In the genomic region with DNA sequence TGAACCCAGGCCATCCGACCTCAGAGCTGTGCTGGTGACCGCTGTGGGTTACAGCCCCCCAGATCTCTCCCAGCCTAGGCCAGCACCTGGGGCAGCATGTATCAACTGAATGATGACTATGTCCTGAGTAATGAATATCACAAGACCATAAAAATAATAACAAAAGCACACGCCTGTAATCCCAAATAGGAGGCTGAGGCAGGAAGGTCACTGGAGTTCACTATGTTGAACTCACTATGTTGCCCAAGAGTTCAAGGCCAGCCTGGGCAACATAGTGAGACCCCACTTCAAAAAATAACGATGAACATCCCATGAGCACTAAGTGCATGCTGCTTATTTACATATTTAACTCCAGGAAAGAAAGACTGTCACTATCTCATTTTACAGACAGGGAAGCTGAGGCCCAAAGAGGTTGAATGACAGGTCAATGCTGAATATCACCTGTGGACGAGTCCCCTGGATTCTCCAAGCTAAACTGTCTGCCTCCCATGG, we compare ENCODE assay signal across 19 cellular contexts.
DNase-seq lines count a peak whose midpoint lies in the region; ATAC-seq, FAIRE-seq and TF ChIP-seq lines count a peak whose summit lies in the region.
"Had no signal": no experiment of that assay in that cellular context is flagged by ENCODE, and none has a peak within 500 bp of the region (broad histone marks: within the 10 kb centered on the region; RNA-seq: fewer than 3 reads in every experiment).

No MANE protein-coding gene starts in this region.

- peaks cover 29% of the 10 kb centered on the region for H3K4me1 Mint-ChIP-seq in activated CD8-positive, alpha-beta T cell treated with anti-CD3 and anti-CD28 coated beads, Interleukin-2, amount 10 ng/mL, durations not matched to agents 7 days and 5 days (ENCODE audit: low read depth)
- H3K4me1 Mint-ChIP-seq in memory B cell = peaks cover 17% of the 10 kb centered on the region

- no peak overlapping the region for H3K4me3 Mint-ChIP-seq in activated CD8-positive, alpha-beta T cell treated with anti-CD3 and anti-CD28 coated beads, Interleukin-2, amount 10 ng/mL, durations not matched to agents 7 days and 5 days
- H3K4me3 Mint-ChIP-seq in memory B cell = no peak overlapping the region
- H3K4me3 Mint-ChIP-seq: activated naive CD8-positive, alpha-beta T cell; neural progenitor cell; stimulated activated memory B cell treated with anti-CD40 and anti-IgM and Interleukin-4, amounts not matched to agents 10 μg/mL and 1 μg/mL and 100 μg/mL, for 72 hours had no signal

- 85% methylated on average over 5 of the region's 5 CpGs for WGBS in HepG2 (ENCODE audit: low lambda C conversion rate)
- 52% methylated on average over 2 of the region's 5 CpGs for WGBS in right lobe of liver (ENCODE audit: insufficient coverage, low coverage, low lambda C conversion rate, missing lambda C conversion rate)

- H3K27ac Mint-ChIP-seq in activated CD8-positive, alpha-beta T cell treated with anti-CD3 and anti-CD28 coated beads, Interleukin-2, amount 10 ng/mL, durations not matched to agents 7 days and 5 days = peak overlapping the region; percentile 16
- peak overlapping the region; percentile 55 for H3K27ac Mint-ChIP-seq in memory B cell
- H3K27ac Mint-ChIP-seq: neural progenitor cell; stimulated activated memory B cell treated with anti-CD40 and anti-IgM and Interleukin-4, amounts not matched to agents 10 μg/mL and 1 μg/mL and 100 μg/mL, for 72 hours had no signal

- H3K9me3 Mint-ChIP-seq in activated CD8-positive, alpha-beta T cell treated with anti-CD3 and anti-CD28 coated beads, Interleukin-2, amount 10 ng/mL, durations not matched to agents 7 days and 5 days (ENCODE audit: insufficient read depth) = peaks cover 4% of the 10 kb centered on the region
- H3K9me3 Mint-ChIP-seq in memory B cell = no peaks in the 10 kb centered on the region
- H3K9me3 Mint-ChIP-seq: stimulated activated memory B cell treated with anti-CD40 and anti-IgM and Interleukin-4, amounts not matched to agents 10 μg/mL and 1 μg/mL and 100 μg/mL, for 72 hours had no signal

- H3K27me3 Mint-ChIP-seq in activated CD8-positive, alpha-beta T cell treated with anti-CD3 and anti-CD28 coated beads, Interleukin-2, amount 10 ng/mL, durations not matched to agents 7 days and 5 days (ENCODE audit: low read depth) = no peaks in the 10 kb centered on the region
- no peaks in the 10 kb centered on the region for H3K27me3 Mint-ChIP-seq in memory B cell
- H3K27me3 Mint-ChIP-seq: activated naive CD8-positive, alpha-beta T cell; stimulated activated memory B cell treated with anti-CD40 and anti-IgM and Interleukin-4, amounts not matched to agents 10 μg/mL and 1 μg/mL and 100 μg/mL, for 72 hours had no signal

- DNase-seq in HepG2 (ENCODE audit: low spot score) = no peak
- no peak for DNase-seq in right lobe of liver
- DNase-seq in activated CD8-positive, alpha-beta T cell treated with anti-CD3 and anti-CD28 coated beads, Interleukin-2, amount 10 ng/mL, durations not matched to agents 7 days and 5 days = no peak
- DNase-seq in memory B cell (ENCODE audit: low spot score in 2 of 2) = no peak
- no peak for DNase-seq in NCI-H187 treated with DMSO at 0.1 percent for 48 hours (lab: John Stamatoyannopoulos, UW)
- no peak for DNase-seq in NCI-H82 (lab: John Stamatoyannopoulos, UW)
- DNase-seq in NCI-H1092 (lab: John Stamatoyannopoulos, UW) = no peak
- no peak for DNase-seq in AG08396 (ENCODE audit: low spot score)
- DNase-seq: body of pancreas, DMS79, foreskin melanocyte, left colon, NCI-H1105 treated with DMSO at 0.1 percent for 48 hours, NCI-H524 treated with DMSO at 0.1 percent for 48 hours, SHP77 had no signal

- no peak for TF ChIP-seq RAD21 in HepG2 (CRISPR knock-in tag; IDR thresholded peaks at IDR 0.05)

- H3K27me3 ChIP-seq in HepG2 (ENCODE audit: control insufficient read depth in 1 of 2, insufficient read depth in 2 of 2, low read length in 2 of 2) (no peaks in the 10 kb centered on the region), right lobe of liver (no peaks in the 10 kb centered on the region)
- H3K27me3 ChIP-seq: body of pancreas, neural progenitor cell had no signal

- CTCF ChIA-PET in HepG2 (lab: Yijun Ruan, JAX; ENCODE audit: low intra/inter-chr PET ratio, low total read pairs) = no interaction called here
- CTCF ChIA-PET in activated CD8-positive, alpha-beta T cell treated with anti-CD3 and anti-CD28 coated beads, Interleukin-2, amount 10 ng/mL, durations not matched to agents 7 days and 5 days (lab: Charles Lee) = interaction anchor here (1.2 to 1.3 kb wide), 2 partner anchors 15 to 145 kb away, joined by 3 to 5 read pairs; no protein-coding TSS in a partner anchor

- H3K79me2 ChIP-seq in HepG2 (ENCODE audit: insufficient read depth, low read length) = no peaks in the 10 kb centered on the region

- intact Hi-C loops in HepG2 (cut with micrococcal nuclease; ENCODE audit: unreplicated experiment) = loop anchor here (10.0 kb wide), 1 partner anchor 65 kb away; no protein-coding TSS in a partner anchor
- intact Hi-C loops in right lobe of liver (cut with DNase I) = no loop called here

- POLR2A ChIA-PET in HepG2 (lab: Yijun Ruan, JAX) = no interaction called here
- POLR2A ChIA-PET in activated CD8-positive, alpha-beta T cell treated with anti-CD3 and anti-CD28 coated beads, Interleukin-2, amount 10 ng/mL, durations not matched to agents 7 days and 5 days (lab: Charles Lee) = no interaction called here

- in situ Hi-C loops in HepG2 (cut with HindIII; ENCODE audit: extremely low pct_ligation_motif_present, low pct_unique_long_range_greater_than_20kb) = no loop called here

- TF ChIP-seq CTCF in HepG2 (CRISPR knock-in tag; IDR thresholded peaks at IDR 0.05) = no peak
- TF ChIP-seq CTCF in right lobe of liver (IDR thresholded peaks at IDR 0.05) = no peak

- H3K4me3 ChIP-seq in HepG2 (replicated peaks in 1 of 3; ENCODE audit: insufficient read depth in 1 of 3, low read depth in 2 of 3, low read length in 3 of 3) (no peak overlapping the region), right lobe of liver (no peak overlapping the region)
- H3K4me3 ChIP-seq: body of pancreas, neural progenitor cell, thoracic aorta had no signal

- BruUV-seq in HepG2 (replicated peaks; lab: Mats Ljungman, UMichigan) = no TSS peak

- no peak overlapping the region for H3K4me2 ChIP-seq in HepG2 (ENCODE audit: low read depth, low read length)
- H3K4me2 ChIP-seq: neural progenitor cell had no signal

- no peak overlapping the region for H2AFZ ChIP-seq in HepG2 (ENCODE audit: low read length)
- H2AFZ ChIP-seq: neural progenitor cell had no signal

- peaks cover 76% of the 10 kb centered on the region for H3K36me3 Mint-ChIP-seq in activated CD8-positive, alpha-beta T cell treated with anti-CD3 and anti-CD28 coated beads, Interleukin-2, amount 10 ng/mL, durations not matched to agents 7 days and 5 days (ENCODE audit: low read depth)
- H3K36me3 Mint-ChIP-seq in memory B cell = peaks cover 46% of the 10 kb centered on the region
- H3K36me3 Mint-ChIP-seq: neural progenitor cell had no signal

- H3K9ac ChIP-seq in HepG2 (ENCODE audit: insufficient read depth, low read depth, low read length) = no peak overlapping the region
- H3K9ac ChIP-seq: neural progenitor cell had no signal

- TF ChIP-seq POLR2A in HepG2 (IDR thresholded peaks at IDR 0.05; ENCODE audit: insufficient read depth in 1 of 2, low read depth in 2 of 2, low read length in 2 of 2) (no peak), right lobe of liver (IDR thresholded peaks at IDR 0.05) (no peak)

- H3K27ac ChIP-seq in HepG2 (ENCODE audit: extremely low read length, insufficient read depth, low read length) (no peak overlapping the region), right lobe of liver (no peak overlapping the region)
- H3K27ac ChIP-seq: body of pancreas, neural progenitor cell had no signal

- ATAC-seq in HepG2 (no peak), right lobe of liver (no peak), memory B cell (ENCODE audit: low read depth) (no peak)
- ATAC-seq in activated CD8-positive, alpha-beta T cell treated with anti-CD3 and anti-CD28 coated beads, Interleukin-2, amount 10 ng/mL, durations not matched to agents 7 days and 5 days = no peak
- ATAC-seq: body of pancreas; left colon; stimulated activated memory B cell treated with anti-CD40 and anti-IgM and Interleukin-4, amounts not matched to agents 10 μg/mL and 1 μg/mL and 100 μg/mL, for 72 hours had no signal

- FAIRE-seq in HepG2 (lab: Jason Lieb, UNC) = no peak

- H3K36me3 ChIP-seq in HepG2 (replicated peaks in 1 of 2; ENCODE audit: control insufficient read depth in 1 of 2, insufficient read depth in 2 of 2, low read length in 2 of 2) = peaks cover 4 to 33% of the 10 kb centered on the region in 2 experiments; a peak in 4 of 5 replicates
- peaks cover 0 to 13% (median 0%) of the 10 kb centered on the region in 4 donors for H3K36me3 ChIP-seq in right lobe of liver
- H3K36me3 ChIP-seq: neural progenitor cell, thoracic aorta had no signal

- H3K4me1 ChIP-seq in HepG2 (ENCODE audit: insufficient read depth, low read length) (peaks cover 23% of the 10 kb centered on the region), right lobe of liver (peaks cover 0 to 15% (median 7%) of the 10 kb centered on the region in 4 donors)
- H3K4me1 ChIP-seq: body of pancreas had no signal

- peaks cover 7% of the 10 kb centered on the region; the same call in 1 of the 2 replicates for H3K9me3 ChIP-seq in HepG2 (ENCODE audit: low read length)
- no peaks in the 10 kb centered on the region for H3K9me3 ChIP-seq in right lobe of liver
- H3K9me3 ChIP-seq: body of pancreas, thoracic aorta had no signal

- no peak for TF ChIP-seq EP300 in HepG2 (IDR thresholded peaks at IDR 0.05; ENCODE audit: low read depth in 2 of 2, low read length in 2 of 2)
- no peak for TF ChIP-seq EP300 in HepG2 (CRISPR knock-in tag; IDR thresholded peaks at IDR 0.05; ENCODE audit: borderline replicate concordance)

- H4K20me1 ChIP-seq in HepG2 (ENCODE audit: insufficient read depth, low read length) = peaks cover 8% of the 10 kb centered on the region; the same call in 1 of the 2 replicates

TF ChIP-seq in HepG2, 621 proteins besides CTCF, POLR2A, EP300 and RAD21:
- 0 out of 2 replicates have a peak, but pooled peaks have one; percentile 6 for TF ChIP-seq HNF4A (CRISPR knock-in tag; IDR thresholded peaks at IDR 0.05)
- peak; percentile 94 for TF ChIP-seq ZNF121 (CRISPR knock-in tag; IDR thresholded peaks at IDR 0.05)
- TF ChIP-seq MXD4 (CRISPR knock-in tag; IDR thresholded peaks at IDR 0.05) = no peak
